In genomic region chr13:95226476-95226875, GRCh38 we compare ENCODE assay signal across 10 cellular contexts.
DNase-seq lines count a peak whose midpoint lies in the region; ATAC-seq and TF ChIP-seq lines count a peak whose summit lies in the region.
"Had no signal": no experiment of that assay in that cellular context is flagged by ENCODE, and none has a peak within 500 bp of the region (broad histone marks: within the 10 kb centered on the region; RNA-seq: fewer than 3 reads in every experiment).

No MANE protein-coding gene starts in this region.

- H2AFZ ChIP-seq in MM.1S (ENCODE audit: low read length) = no peak overlapping the region

- H3K9me2 ChIP-seq in MM.1S (replicated peaks; ENCODE audit: insufficient read depth, low read length) = no peaks in the 10 kb centered on the region

- H3K4me1 ChIP-seq in MM.1S (ENCODE audit: low read length) (peaks cover 6% of the 10 kb centered on the region; the same call in 1 of the 2 replicates), mucosa of rectum (ENCODE audit: control insufficient read depth in 2 of 2, insufficient read depth in 2 of 2, low read length in 2 of 2) (peaks cover 17 to 18% of the 10 kb centered on the region in 2 donors), heart right ventricle (peaks cover 0 to 20% (median 0%) of the 10 kb centered on the region in 9 donors)

- H3K27ac ChIP-seq in MM.1S (ENCODE audit: low read length) = no peak overlapping the region
- H3K27ac ChIP-seq in mucosa of rectum (ENCODE audit: low read depth in 2 of 2, low read length in 2 of 2) = peak overlapping the region; percentile 65 to 69
- H3K27ac ChIP-seq in heart right ventricle = peak overlapping the region in 4 of 10 donors; percentile 7 to 77 (median 38)

- H4K20me1 ChIP-seq in MM.1S (ENCODE audit: insufficient read depth, low read length) = no peaks in the 10 kb centered on the region

- ATAC-seq in GM18505 (IDR thresholded peaks at IDR 0.05; ENCODE audit: unreplicated experiment) = peak; percentile 12
- ATAC-seq in GM21529 (IDR thresholded peaks at IDR 0.05; ENCODE audit: unreplicated experiment) = peak; percentile 25
- ATAC-seq in heart right ventricle = no peak
- ATAC-seq: T-cell had no signal

- peaks cover 8% of the 10 kb centered on the region; the same call in 1 of the 2 replicates for H3F3A ChIP-seq in MM.1S (ENCODE audit: insufficient read depth, low read length)

- no peaks in the 10 kb centered on the region for H3K9me3 ChIP-seq in MM.1S (replicated peaks; ENCODE audit: insufficient read depth, low read length)
- no peaks in the 10 kb centered on the region for H3K9me3 ChIP-seq in mucosa of rectum (ENCODE audit: control insufficient read depth in 2 of 2, low read length in 2 of 2)
- H3K9me3 ChIP-seq in heart right ventricle = no peaks in the 10 kb centered on the region

- H3K27me3 ChIP-seq in MM.1S (replicated peaks; ENCODE audit: insufficient read depth, low read length) (no peaks in the 10 kb centered on the region), mucosa of rectum (ENCODE audit: control insufficient read depth in 2 of 2, insufficient read depth in 2 of 2, low read length in 2 of 2) (no peaks in the 10 kb centered on the region), heart right ventricle (no peaks in the 10 kb centered on the region)

- intact Hi-C loops in heart right ventricle (cut with DNase I) = no loop called here

- H3K4me3 ChIP-seq in MM.1S (ENCODE audit: low read length) (no peak overlapping the region), mucosa of rectum (ENCODE audit: low read length in 2 of 2) (no peak overlapping the region), heart right ventricle (no peak overlapping the region)

- no peaks in the 10 kb centered on the region for H3K36me3 ChIP-seq in MM.1S (replicated peaks; ENCODE audit: insufficient read depth, low read length)
- H3K36me3 ChIP-seq in mucosa of rectum (ENCODE audit: control insufficient read depth in 2 of 2, insufficient read depth in 2 of 2, low read length in 2 of 2) = no peaks in the 10 kb centered on the region
- H3K36me3 ChIP-seq in heart right ventricle = no peaks in the 10 kb centered on the region

- TF ChIP-seq CTCF in MM.1S (IDR thresholded peaks at IDR 0.05; ENCODE audit: low read length) = no peak
- no peak for TF ChIP-seq CTCF in heart right ventricle (IDR thresholded peaks at IDR 0.05)

- DNase-seq in MM.1S (no peak), occipital lobe (lab: John Stamatoyannopoulos, UW) (no peak), heart right ventricle (no peak)
- DNase-seq in activated effector memory CD4-positive, alpha-beta T cell treated with anti-CD3 and anti-CD28 coated beads, Interleukin-2, amount 50 U/mL, for 16 hours = no peak
- DNase-seq in activated CD4-positive, alpha-beta T cell treated with anti-CD3 and anti-CD28 coated beads for 1 hour = no peak
- DNase-seq: stimulated activated CD4-positive, alpha-beta T cell treated with anti-CD3 and anti-CD28 coated beads, Interleukin-4, amount 100 ng/mL, for 24 hours; T-cell had no signal

- no peak for TF ChIP-seq POLR2A in GM18505 (IDR thresholded peaks at IDR 0.05; ENCODE audit: borderline replicate concordance, extremely low read depth, insufficient read depth, insufficient read length)

- peak overlapping the region; percentile 54; the same call in 1 of the 2 replicates for H3K4me2 ChIP-seq in MM.1S (ENCODE audit: low read depth, low read length)

- no peak overlapping the region for H3K9ac ChIP-seq in MM.1S (ENCODE audit: low read length)
- no peak overlapping the region for H3K9ac ChIP-seq in mucosa of rectum (ENCODE audit: low read depth in 1 of 2, low read length in 2 of 2)

- 91 to 92% methylated on average over 5 of the region's 5 CpGs for WGBS in heart right ventricle, 2 donors

- no peaks in the 10 kb centered on the region for H3K79me2 ChIP-seq in MM.1S (ENCODE audit: low read length)

Comparison
In these comparisons a context has a peak if more than half of its experiments do, and no peak if none do; other contexts are left out.
1. ATAC-seq: peak in GM18505 (single experiment) and GM21529 (single experiment); none in heart right ventricle (0 of 8).